ENCODE assay signal across 23 cellular contexts in the genomic region with DNA sequence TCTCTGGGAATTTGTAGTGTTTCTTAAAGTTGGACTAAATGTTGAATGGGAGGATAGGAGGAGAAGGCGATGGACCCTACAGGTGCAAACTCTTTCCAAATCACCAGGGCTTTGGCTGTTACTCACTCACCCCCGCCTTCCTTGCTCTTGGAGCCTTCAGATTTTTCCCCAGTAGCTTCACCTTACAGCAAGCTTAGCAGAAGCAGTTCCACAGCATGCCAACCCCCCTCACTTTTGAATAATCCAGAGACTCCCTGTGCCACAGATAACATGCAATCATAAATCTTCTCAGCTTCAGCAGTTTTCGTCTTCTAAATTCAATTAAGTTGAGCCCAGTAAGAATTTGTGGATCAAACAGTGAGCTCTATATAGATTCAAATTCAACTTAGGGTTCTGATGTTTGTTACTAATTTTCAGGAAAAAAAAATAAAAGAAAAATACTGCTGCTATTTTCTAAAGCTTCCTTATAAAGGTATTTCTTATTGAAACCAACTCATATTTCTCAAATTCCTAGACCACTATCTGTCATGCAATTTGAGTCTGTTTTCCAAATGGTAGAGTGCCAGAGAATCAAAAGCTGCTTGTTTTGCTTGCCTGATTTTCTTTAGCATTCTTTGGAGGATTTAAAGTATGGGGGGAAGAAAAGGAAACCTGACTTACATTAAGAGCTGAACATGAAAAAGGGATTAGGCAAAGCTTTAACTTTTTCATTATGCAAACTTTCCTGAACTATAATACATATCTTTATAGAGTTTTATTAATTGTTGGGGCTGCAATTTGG.
"Had no signal": no experiment of that assay in that cellular context is flagged by ENCODE, and none has a peak within 500 bp of the region (broad histone marks: within the 10 kb centered on the region; RNA-seq: fewer than 3 reads in every experiment).

No MANE protein-coding gene starts in this region.

- ATAC-seq: gastrocnemius medialis; naive thymus-derived CD8-positive, alpha-beta T cell; right cardiac atrium had no signal

- H3K4me3 Mint-ChIP-seq: activated naive CD8-positive, alpha-beta T cell; activated T-helper 1 cell treated with anti-CD3 and anti-CD28 coated beads, Interleukin-12 subunit alpha, Interleukin-12 subunit beta, Interleukin-2, Interleukin-4 antibody, amounts not matched to agents 30 ng/mL and 10 ng/mL and 1 ng/mL, durations not matched to agents 14 hours and 24 hours and 36 hours; brain; immature natural killer cell; naive thymus-derived CD8-positive, alpha-beta T cell had no signal

- H3K27ac ChIP-seq: colonic mucosa, gastrocnemius medialis, tibial nerve, VCaP had no signal

- H3K27me3 ChIP-seq: colonic mucosa, gastrocnemius medialis, tibial nerve had no signal

- H3K27ac Mint-ChIP-seq: activated naive CD8-positive, alpha-beta T cell; activated T-helper 1 cell treated with anti-CD3 and anti-CD28 coated beads, Interleukin-12 subunit alpha, Interleukin-12 subunit beta, Interleukin-2, Interleukin-4 antibody, amounts not matched to agents 30 ng/mL and 10 ng/mL and 1 ng/mL, durations not matched to agents 14 hours and 24 hours and 36 hours; immature natural killer cell; naive thymus-derived CD8-positive, alpha-beta T cell had no signal

- H3K4me1 ChIP-seq: colonic mucosa, tibial nerve had no signal

- H3K9me3 Mint-ChIP-seq: activated T-helper 1 cell treated with anti-CD3 and anti-CD28 coated beads, Interleukin-12 subunit alpha, Interleukin-12 subunit beta, Interleukin-2, Interleukin-4 antibody, amounts not matched to agents 30 ng/mL and 10 ng/mL and 1 ng/mL, durations not matched to agents 14 hours and 24 hours and 36 hours; brain had no signal

- DNase-seq: activated CD4-positive, alpha-beta T cell treated with anti-CD3 and anti-CD28 coated beads for 1 hour; activated CD4-positive, alpha-beta T cell treated with anti-CD3 and anti-CD28 coated beads, Interleukin-2, amount 50 U/mL, for 4 hours; activated gamma-delta T cell treated with Interleukin-2 at 50 U/mL for 16 hours; activated T-cell treated with anti-CD3 and anti-CD28 coated beads for 4 hours; amygdala; caudate nucleus; colonic mucosa; gastrocnemius medialis; head of caudate nucleus; immature natural killer cell; mesenchymal stem cell; naive thymus-derived CD8-positive, alpha-beta T cell; nucleus accumbens; right cardiac atrium; stimulated activated CD4-positive, alpha-beta T cell treated with anti-CD3 and anti-CD28 coated beads, Interleukin-2, amount 100 ng/mL, for 24 hours; stimulated activated naive CD4-positive, alpha-beta T cell treated with Interleukin-2 at 50 U/mL for 16 hours; SW 1271; T-helper 2 cell had no signal

- H3K4me3 ChIP-seq: colonic mucosa, gastrocnemius medialis, tibial nerve had no signal

- H3K36me3 Mint-ChIP-seq: activated naive CD8-positive, alpha-beta T cell; brain; immature natural killer cell; naive thymus-derived CD8-positive, alpha-beta T cell had no signal

- H3K27me3 Mint-ChIP-seq: activated naive CD8-positive, alpha-beta T cell; naive thymus-derived CD8-positive, alpha-beta T cell had no signal

- H3K36me3 ChIP-seq: colonic mucosa, gastrocnemius medialis, tibial nerve had no signal

- H3K4me1 Mint-ChIP-seq: immature natural killer cell; naive thymus-derived CD8-positive, alpha-beta T cell had no signal

- H3K9me3 ChIP-seq: colonic mucosa, gastrocnemius medialis, tibial nerve had no signal
